Comparison of ENCODE assay signal across 1 cellular context in genomic region chr17:77541995-77542394, GRCh38.
TF ChIP-seq lines count a peak whose summit lies in the region.

No MANE protein-coding gene starts in this region.

TF ChIP-seq in K562, 482 proteins besides CTCF, POLR2A, EP300 and RAD21 (continued from another document):
- TF ChIP-seq, protein P1, sequence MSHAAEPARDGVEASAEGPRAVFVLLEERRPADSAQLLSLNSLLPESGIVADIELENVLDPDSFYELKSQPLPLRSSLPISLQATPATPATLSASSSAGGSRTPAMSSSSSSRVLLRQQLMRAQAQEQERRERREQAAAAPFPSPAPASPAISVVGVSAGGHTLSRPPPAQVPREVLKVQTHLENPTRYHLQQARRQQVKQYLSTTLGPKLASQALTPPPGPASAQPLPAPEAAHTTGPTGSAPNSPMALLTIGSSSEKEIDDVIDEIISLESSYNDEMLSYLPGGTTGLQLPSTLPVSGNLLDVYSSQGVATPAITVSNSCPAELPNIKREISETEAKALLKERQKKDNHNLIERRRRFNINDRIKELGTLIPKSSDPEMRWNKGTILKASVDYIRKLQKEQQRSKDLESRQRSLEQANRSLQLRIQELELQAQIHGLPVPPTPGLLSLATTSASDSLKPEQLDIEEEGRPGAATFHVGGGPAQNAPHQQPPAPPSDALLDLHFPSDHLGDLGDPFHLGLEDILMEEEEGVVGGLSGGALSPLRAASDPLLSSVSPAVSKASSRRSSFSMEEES (CRISPR knock-in tag; IDR thresholded peaks at IDR 0.05): no peak
- TF ChIP-seq POLR2AphosphoS5 (IDR thresholded peaks at IDR 0.05; ENCODE audit: control insufficient read depth, insufficient read depth, low read depth, low read length) (0 out of 2 replicates have a peak, but pooled peaks have one; percentile 36), TAF15 (IDR thresholded peaks at IDR 0.05; ENCODE audit: low read depth, low read length) (no peak), OTX1 (CRISPR knock-in tag; IDR thresholded peaks at IDR 0.05) (no peak), IRF2 (CRISPR knock-in tag; IDR thresholded peaks at IDR 0.05) (no peak), KLF16 (IDR thresholded peaks at IDR 0.05) (peak; percentile 13; the same call in 1 of the 2 replicates), HMG20A (CRISPR knock-in tag; conservative IDR thresholded peaks at IDR 0.05) (no peak), TAL1 (IDR thresholded peaks at IDR 0.05) (peak; percentile 75), ZNF347 (CRISPR knock-in tag; IDR thresholded peaks at IDR 0.05; ENCODE audit: low read depth) (no peak), CBX3 (IDR thresholded peaks at IDR 0.05; ENCODE audit: borderline replicate concordance in 1 of 2, low read length in 2 of 2) (no peak), CBFA2T2 (conservative IDR thresholded peaks at IDR 0.05) (peak; percentile 72), ETV6 (IDR thresholded peaks at IDR 0.05; ENCODE audit: borderline replicate concordance in 1 of 2, low read depth in 2 of 2, low read length in 1 of 2) (no peak), ETV6 (CRISPR knock-in tag; IDR thresholded peaks at IDR 0.05; ENCODE audit: borderline replicate concordance) (no peak), ZFP91 (CRISPR knock-in tag; IDR thresholded peaks at IDR 0.05) (no peak), ETV5 (CRISPR knock-in tag; IDR thresholded peaks at IDR 0.05; ENCODE audit: low read depth) (no peak), BHLHE40 (IDR thresholded peaks at IDR 0.05; ENCODE audit: low read length) (no peak), SP2 (IDR thresholded peaks at IDR 0.05; ENCODE audit: extremely low read depth, low read depth, low read length, poor library complexity, severe bottlenecking) (no peak), E2F6 (IDR thresholded peaks at IDR 0.05; ENCODE audit: borderline replicate concordance in 1 of 2, extremely low read depth in 1 of 2, insufficient read depth in 1 of 2, insufficient read length in 1 of 2, low read depth in 1 of 2, low read length in 1 of 2, poor library complexity in 1 of 2, severe bottlenecking in 1 of 2) (no peak), ZNF184 (CRISPR knock-in tag; IDR thresholded peaks at IDR 0.05) (no peak), MTA1 (IDR thresholded peaks at IDR 0.05; ENCODE audit: borderline replicate concordance) (no peak), BRF1 (IDR thresholded peaks at IDR 0.05; ENCODE audit: borderline replicate concordance, extremely low read depth, insufficient read length) (no peak), MAZ (CRISPR knock-in tag; conservative IDR thresholded peaks at IDR 0.05 in 1 of 2, IDR thresholded peaks at IDR 0.05 in 1 of 2) (peak in 1 of 2 experiments; percentile 41; a peak in 1 of 4 replicates), TSC22D4 (tag; IDR thresholded peaks at IDR 0.05) (no peak), CHD2 (IDR thresholded peaks at IDR 0.05; ENCODE audit: low read depth, low read length) (no peak), E2F4 (CRISPR knock-in tag; IDR thresholded peaks at IDR 0.05; ENCODE audit: low read depth) (no peak), RUNX1 (IDR thresholded peaks at IDR 0.05; ENCODE audit: low read depth) (no peak), TFAP4 (CRISPR knock-in tag; IDR thresholded peaks at IDR 0.05; ENCODE audit: borderline replicate concordance) (peak; percentile 47; the same call in 1 of the 2 replicates), SMARCC2 (IDR thresholded peaks at IDR 0.05; ENCODE audit: low read depth) (no peak), FOSL1 (tag; conservative IDR thresholded peaks at IDR 0.05) (no peak), ATF4 (CRISPR knock-in tag; IDR thresholded peaks at IDR 0.05) (no peak), ZBTB1 (CRISPR knock-in tag; IDR thresholded peaks at IDR 0.05; ENCODE audit: borderline replicate concordance, low read depth) (no peak), ZNF41 (CRISPR knock-in tag; conservative IDR thresholded peaks at IDR 0.05) (no peak), CREB1 (IDR thresholded peaks at IDR 0.05) (no peak), CREB1 (CRISPR knock-in tag; IDR thresholded peaks at IDR 0.05) (no peak), DPF2 (IDR thresholded peaks at IDR 0.05) (peak; percentile 43; the same call in 1 of the 2 replicates), ZNF707 (CRISPR knock-in tag; conservative IDR thresholded peaks at IDR 0.05) (no peak), ZSCAN32 (CRISPR knock-in tag; IDR thresholded peaks at IDR 0.05) (no peak), SMARCA4 (IDR thresholded peaks at IDR 0.05) (peak; percentile 61; the same call in 1 of the 2 replicates), CXXC5 (CRISPR knock-in tag; IDR thresholded peaks at IDR 0.05) (peak; percentile 61; the same call in 1 of the 2 replicates)
- TF ChIP-seq, protein P2, sequence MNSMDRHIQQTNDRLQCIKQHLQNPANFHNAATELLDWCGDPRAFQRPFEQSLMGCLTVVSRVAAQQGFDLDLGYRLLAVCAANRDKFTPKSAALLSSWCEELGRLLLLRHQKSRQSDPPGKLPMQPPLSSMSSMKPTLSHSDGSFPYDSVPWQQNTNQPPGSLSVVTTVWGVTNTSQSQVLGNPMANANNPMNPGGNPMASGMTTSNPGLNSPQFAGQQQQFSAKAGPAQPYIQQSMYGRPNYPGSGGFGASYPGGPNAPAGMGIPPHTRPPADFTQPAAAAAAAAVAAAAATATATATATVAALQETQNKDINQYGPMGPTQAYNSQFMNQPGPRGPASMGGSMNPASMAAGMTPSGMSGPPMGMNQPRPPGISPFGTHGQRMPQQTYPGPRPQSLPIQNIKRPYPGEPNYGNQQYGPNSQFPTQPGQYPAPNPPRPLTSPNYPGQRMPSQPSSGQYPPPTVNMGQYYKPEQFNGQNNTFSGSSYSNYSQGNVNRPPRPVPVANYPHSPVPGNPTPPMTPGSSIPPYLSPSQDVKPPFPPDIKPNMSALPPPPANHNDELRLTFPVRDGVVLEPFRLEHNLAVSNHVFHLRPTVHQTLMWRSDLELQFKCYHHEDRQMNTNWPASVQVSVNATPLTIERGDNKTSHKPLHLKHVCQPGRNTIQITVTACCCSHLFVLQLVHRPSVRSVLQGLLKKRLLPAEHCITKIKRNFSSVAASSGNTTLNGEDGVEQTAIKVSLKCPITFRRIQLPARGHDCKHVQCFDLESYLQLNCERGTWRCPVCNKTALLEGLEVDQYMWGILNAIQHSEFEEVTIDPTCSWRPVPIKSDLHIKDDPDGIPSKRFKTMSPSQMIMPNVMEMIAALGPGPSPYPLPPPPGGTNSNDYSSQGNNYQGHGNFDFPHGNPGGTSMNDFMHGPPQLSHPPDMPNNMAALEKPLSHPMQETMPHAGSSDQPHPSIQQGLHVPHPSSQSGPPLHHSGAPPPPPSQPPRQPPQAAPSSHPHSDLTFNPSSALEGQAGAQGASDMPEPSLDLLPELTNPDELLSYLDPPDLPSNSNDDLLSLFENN (IDR thresholded peaks at IDR 0.05; ENCODE audit: low read depth in 2 of 2, low read length in 2 of 2): peak in 1 of 2 experiments; percentile 65; a peak in 1 of 4 replicates
- TF ChIP-seq, protein P3, sequence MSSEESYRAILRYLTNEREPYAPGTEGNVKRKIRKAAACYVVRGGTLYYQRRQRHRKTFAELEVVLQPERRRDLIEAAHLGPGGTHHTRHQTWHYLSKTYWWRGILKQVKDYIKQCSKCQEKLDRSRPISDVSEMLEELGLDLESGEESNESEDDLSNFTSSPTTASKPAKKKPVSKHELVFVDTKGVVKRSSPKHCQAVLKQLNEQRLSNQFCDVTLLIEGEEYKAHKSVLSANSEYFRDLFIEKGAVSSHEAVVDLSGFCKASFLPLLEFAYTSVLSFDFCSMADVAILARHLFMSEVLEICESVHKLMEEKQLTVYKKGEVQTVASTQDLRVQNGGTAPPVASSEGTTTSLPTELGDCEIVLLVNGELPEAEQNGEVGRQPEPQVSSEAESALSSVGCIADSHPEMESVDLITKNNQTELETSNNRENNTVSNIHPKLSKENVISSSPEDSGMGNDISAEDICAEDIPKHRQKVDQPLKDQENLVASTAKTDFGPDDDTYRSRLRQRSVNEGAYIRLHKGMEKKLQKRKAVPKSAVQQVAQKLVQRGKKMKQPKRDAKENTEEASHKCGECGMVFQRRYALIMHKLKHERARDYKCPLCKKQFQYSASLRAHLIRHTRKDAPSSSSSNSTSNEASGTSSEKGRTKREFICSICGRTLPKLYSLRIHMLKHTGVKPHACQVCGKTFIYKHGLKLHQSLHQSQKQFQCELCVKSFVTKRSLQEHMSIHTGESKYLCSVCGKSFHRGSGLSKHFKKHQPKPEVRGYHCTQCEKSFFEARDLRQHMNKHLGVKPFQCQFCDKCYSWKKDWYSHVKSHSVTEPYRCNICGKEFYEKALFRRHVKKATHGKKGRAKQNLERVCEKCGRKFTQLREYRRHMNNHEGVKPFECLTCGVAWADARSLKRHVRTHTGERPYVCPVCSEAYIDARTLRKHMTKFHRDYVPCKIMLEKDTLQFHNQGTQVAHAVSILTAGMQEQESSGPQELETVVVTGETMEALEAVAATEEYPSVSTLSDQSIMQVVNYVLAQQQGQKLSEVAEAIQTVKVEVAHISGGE (CRISPR knock-in tag; IDR thresholded peaks at IDR 0.05): no peak
- TF ChIP-seq, protein P4, sequence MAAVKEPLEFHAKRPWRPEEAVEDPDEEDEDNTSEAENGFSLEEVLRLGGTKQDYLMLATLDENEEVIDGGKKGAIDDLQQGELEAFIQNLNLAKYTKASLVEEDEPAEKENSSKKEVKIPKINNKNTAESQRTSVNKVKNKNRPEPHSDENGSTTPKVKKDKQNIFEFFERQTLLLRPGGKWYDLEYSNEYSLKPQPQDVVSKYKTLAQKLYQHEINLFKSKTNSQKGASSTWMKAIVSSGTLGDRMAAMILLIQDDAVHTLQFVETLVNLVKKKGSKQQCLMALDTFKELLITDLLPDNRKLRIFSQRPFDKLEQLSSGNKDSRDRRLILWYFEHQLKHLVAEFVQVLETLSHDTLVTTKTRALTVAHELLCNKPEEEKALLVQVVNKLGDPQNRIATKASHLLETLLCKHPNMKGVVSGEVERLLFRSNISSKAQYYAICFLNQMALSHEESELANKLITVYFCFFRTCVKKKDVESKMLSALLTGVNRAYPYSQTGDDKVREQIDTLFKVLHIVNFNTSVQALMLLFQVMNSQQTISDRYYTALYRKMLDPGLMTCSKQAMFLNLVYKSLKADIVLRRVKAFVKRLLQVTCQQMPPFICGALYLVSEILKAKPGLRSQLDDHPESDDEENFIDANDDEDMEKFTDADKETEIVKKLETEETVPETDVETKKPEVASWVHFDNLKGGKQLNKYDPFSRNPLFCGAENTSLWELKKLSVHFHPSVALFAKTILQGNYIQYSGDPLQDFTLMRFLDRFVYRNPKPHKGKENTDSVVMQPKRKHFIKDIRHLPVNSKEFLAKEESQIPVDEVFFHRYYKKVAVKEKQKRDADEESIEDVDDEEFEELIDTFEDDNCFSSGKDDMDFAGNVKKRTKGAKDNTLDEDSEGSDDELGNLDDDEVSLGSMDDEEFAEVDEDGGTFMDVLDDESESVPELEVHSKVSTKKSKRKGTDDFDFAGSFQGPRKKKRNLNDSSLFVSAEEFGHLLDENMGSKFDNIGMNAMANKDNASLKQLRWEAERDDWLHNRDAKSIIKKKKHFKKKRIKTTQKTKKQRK (IDR thresholded peaks at IDR 0.05; ENCODE audit: borderline replicate concordance, low read depth, low read length): no peak
